ENCODE assay signal across 1 cellular context in genomic region chr9:133684461-133685361, GRCh38.
TF ChIP-seq lines count a peak whose summit lies in the region.

No MANE protein-coding gene starts in this region.

TF ChIP-seq in GM23338, 12 proteins besides CTCF, POLR2A, EP300 and RAD21 (continued from another document):
- TF ChIP-seq ZNF331 (CRISPR knock-in tag; IDR thresholded peaks at IDR 0.05; ENCODE audit: low read depth) (no peak), NANOG (IDR thresholded peaks at IDR 0.05; ENCODE audit: borderline replicate concordance) (no peak), STAT1 (IDR thresholded peaks at IDR 0.05; ENCODE audit: unreplicated experiment) (no peak), POLR2AphosphoS5 (IDR thresholded peaks at IDR 0.05; ENCODE audit: low read depth) (no peak), ZNF462 (CRISPR knock-in tag; IDR thresholded peaks at IDR 0.05) (no peak), EZH2phosphoT487 (IDR thresholded peaks at IDR 0.05; ENCODE audit: unreplicated experiment) (no peak)
